ENCODE assay signal across 13 cellular contexts in genomic region chr1:213724640-213725536, GRCh38.
DNase-seq lines count a peak whose midpoint lies in the region; ATAC-seq and TF ChIP-seq lines count a peak whose summit lies in the region.
"Had no signal": no experiment of that assay in that cellular context is flagged by ENCODE, and none has a peak within 500 bp of the region (broad histone marks: within the 10 kb centered on the region; RNA-seq: fewer than 3 reads in every experiment).

No MANE protein-coding gene starts in this region.

- ATAC-seq in HG03457 (IDR thresholded peaks at IDR 0.05; ENCODE audit: unreplicated experiment) (no peak), HG02938 (IDR thresholded peaks at IDR 0.05; ENCODE audit: unreplicated experiment) (no peak)
- ATAC-seq: activated T-helper 17 cell treated with anti-CD3 and anti-CD28 coated beads, Interleukin-2, amount 50 U/mL, for 72 hours had no signal

- DNase-seq in AG10803 (ENCODE audit: low read depth) = peak; percentile 60
- peak; percentile 57 for DNase-seq in RPMI7951 (ENCODE audit: low read depth)
- peak; percentile 21 for DNase-seq in fibroblast of pulmonary artery (ENCODE audit: low read depth)
- DNase-seq in foreskin fibroblast = no peak
- no peak for DNase-seq in NCI-H2107 (lab: John Stamatoyannopoulos, UW)
- DNase-seq: KBM-7, NCI-H69 had no signal

- H3K4me1 Mint-ChIP-seq in nephron = peaks cover 19% of the 10 kb centered on the region
- H3K4me1 Mint-ChIP-seq: activated T-helper 17 cell treated with anti-CD3 and anti-CD28 coated beads, Interleukin-2, amount 50 U/mL, for 72 hours had no signal

- H3K4me3 Mint-ChIP-seq in nephron = peak overlapping the region in 1 of 3 experiments; percentile 36
- H3K4me3 Mint-ChIP-seq: activated T-helper 17 cell treated with anti-CD3 and anti-CD28 coated beads, Interleukin-2, amount 50 U/mL, for 72 hours; T-helper 2 cell treated with Interferon-gamma antibody and Interleukin-4, amounts not matched to agents 5 μg/mL and 100 μg/mL, for 36 hours; type B pancreatic cell had no signal

- TF ChIP-seq CTCF in AG10803 (conservative IDR thresholded peaks at IDR 0.05; ENCODE audit: low read length) (no peak), fibroblast of pulmonary artery (IDR thresholded peaks at IDR 0.05; ENCODE audit: low read length, missing control alignments) (no peak), nephron (IDR thresholded peaks at IDR 0.05; ENCODE audit: unreplicated experiment in 3 of 3) (no peak), foreskin fibroblast (IDR thresholded peaks at IDR 0.05; ENCODE audit: low read depth, low read length) (no peak)

- H3K4me3 ChIP-seq in AG10803 (ENCODE audit: low read length) (no peak overlapping the region), fibroblast of pulmonary artery (replicated peaks; ENCODE audit: low read depth, low read length) (no peak overlapping the region), foreskin fibroblast (ENCODE audit: low read depth in 1 of 2, low read length in 2 of 2) (no peak overlapping the region)

- H3K36me3 Mint-ChIP-seq in nephron (ENCODE audit: low read depth) = no peaks in the 10 kb centered on the region
- H3K36me3 Mint-ChIP-seq: type B pancreatic cell had no signal

- H3K27me3 Mint-ChIP-seq in nephron (ENCODE audit: low read depth) = peaks cover 4% of the 10 kb centered on the region
- H3K27me3 Mint-ChIP-seq: activated T-helper 17 cell treated with anti-CD3 and anti-CD28 coated beads, Interleukin-2, amount 50 U/mL, for 72 hours had no signal

- H3K9me3 Mint-ChIP-seq in nephron = no peaks in the 10 kb centered on the region
- H3K9me3 Mint-ChIP-seq: T-helper 2 cell treated with Interferon-gamma antibody and Interleukin-4, amounts not matched to agents 5 μg/mL and 100 μg/mL, for 36 hours had no signal

- H3K27ac Mint-ChIP-seq in nephron = peak overlapping the region in 2 of 3 experiments; percentile 48 to 66
- H3K27ac Mint-ChIP-seq: activated T-helper 17 cell treated with anti-CD3 and anti-CD28 coated beads, Interleukin-2, amount 50 U/mL, for 72 hours; T-helper 2 cell treated with Interferon-gamma antibody and Interleukin-4, amounts not matched to agents 5 μg/mL and 100 μg/mL, for 36 hours; type B pancreatic cell had no signal

Comparison
In these comparisons a context has a peak if more than half of its experiments do, and no peak if none do; other contexts are left out.
1. DNase-seq: peak in AG10803 (single experiment), RPMI7951 (single experiment) and fibroblast of pulmonary artery (single experiment); none in foreskin fibroblast (0 of 2) and NCI-H2107 (single experiment).